In the genomic region with DNA sequence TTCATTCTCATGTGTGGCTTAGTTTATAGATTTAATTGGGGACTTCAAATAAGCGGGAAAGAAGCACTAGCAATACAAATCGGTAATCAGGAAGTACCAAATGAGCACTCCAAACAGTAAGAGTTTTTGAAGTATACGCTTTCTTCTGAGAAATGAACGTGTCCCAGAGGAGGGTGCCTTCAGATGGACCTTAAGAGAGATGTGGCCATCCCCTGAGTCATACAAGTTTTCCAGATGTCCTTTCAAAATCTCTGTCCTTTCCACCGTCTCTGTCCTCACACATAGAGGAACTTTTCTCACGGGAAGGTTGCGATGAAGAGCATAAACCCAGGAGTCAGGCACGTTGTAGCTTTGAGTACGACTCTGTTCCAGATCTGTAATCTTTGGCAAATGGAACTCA, we compare ENCODE assay signal across 8 cellular contexts. TPM values are rescaled to one million over a fixed set of nuclear protein-coding genes. Genes with fewer than 3 reads are reported as not detected.
A peak's percentile ranks its signal among the peaks of the same experiment; 100 is the strongest.
DNase-seq lines count a peak whose midpoint lies in the region; ATAC-seq, FAIRE-seq and TF ChIP-seq lines count a peak whose summit lies in the region.

No MANE protein-coding gene starts in this region.

- H3F3A ChIP-seq in smooth muscle cell (ENCODE audit: low read depth), result no peaks in the 10 kb centered on the region

- WGBS in smooth muscle cell (ENCODE audit: low lambda C conversion rate), result 81% methylated on average over 9 of the region's 9 CpGs

- intact Hi-C loops in endothelial cell of umbilical vein (cut with micrococcal nuclease), result loop anchor here (10.0 kb wide), 1 partner anchor 613 kb away; no protein-coding TSS in a partner anchor

- BruUV-seq in endothelial cell of umbilical vein (replicated peaks; lab: Mats Ljungman, UMichigan), result no TSS peak

- no peaks in the 10 kb centered on the region for H3K9me1 ChIP-seq in endothelial cell of umbilical vein (replicated peaks; ENCODE audit: control insufficient read depth, extremely low read depth, insufficient read depth, low read length)

- CTCF ChIA-PET in endothelial cell of umbilical vein (lab: Charles Lee), result no interaction called here

- no peaks in the 10 kb centered on the region for H3K36me3 ChIP-seq in Peyer's patch
- no peaks in the 10 kb centered on the region for H3K36me3 ChIP-seq in endothelial cell of umbilical vein (ENCODE audit: control insufficient read depth in 2 of 2, extremely low read depth in 1 of 2, insufficient read depth in 2 of 2, low read length in 2 of 2)
- H3K36me3 ChIP-seq in smooth muscle cell (ENCODE audit: low read depth), result no peaks in the 10 kb centered on the region

- FAIRE-seq in endothelial cell of umbilical vein (lab: Jason Lieb, UNC), result no peak

- no peak overlapping the region for H3K4me3 ChIP-seq in Peyer's patch
- no peak overlapping the region for H3K4me3 ChIP-seq in endothelial cell of umbilical vein (replicated peaks in 1 of 3; ENCODE audit: insufficient read depth in 1 of 3, low read depth in 1 of 3, low read length in 3 of 3)
- peak overlapping the region; percentile 70 for H3K4me3 ChIP-seq in smooth muscle cell

- no peak for TF ChIP-seq CTCF in Peyer's patch (IDR thresholded peaks at IDR 0.05)
- no peak for TF ChIP-seq CTCF in endothelial cell of umbilical vein (IDR thresholded peaks at IDR 0.05; ENCODE audit: extremely low read depth in 1 of 2, insufficient read depth in 1 of 2, low read depth in 1 of 2, low read length in 2 of 2)
- TF ChIP-seq CTCF in smooth muscle cell (IDR thresholded peaks at IDR 0.05; ENCODE audit: borderline replicate concordance, insufficient read depth, poor library complexity, severe bottlenecking), result no peak

- POLR2A ChIA-PET in endothelial cell of umbilical vein (lab: Charles Lee), result no interaction called here

- H3K9me3 ChIP-seq in Peyer's patch (no peaks in the 10 kb centered on the region), endothelial cell of umbilical vein (replicated peaks; ENCODE audit: control insufficient read depth, insufficient read depth, low read length) (no peaks in the 10 kb centered on the region), smooth muscle cell (replicated peaks; ENCODE audit: low read depth) (no peaks in the 10 kb centered on the region)

- H3K4me2 ChIP-seq in endothelial cell of umbilical vein (ENCODE audit: insufficient read depth, low read length) (no peak overlapping the region), smooth muscle cell (peak overlapping the region; percentile 84)

- peak; percentile 55 for DNase-seq in NOMO-1 treated with DMSO at 0.1 percent for 48 hours (lab: John Stamatoyannopoulos, UW; ENCODE audit: unreplicated experiment)
- DNase-seq in NOMO-1 treated with dmso at 0.1 percent for 144 hours (lab: John Stamatoyannopoulos, UW; ENCODE audit: unreplicated experiment), result no peak
- no peak for DNase-seq in Peyer's patch
- DNase-seq in endothelial cell of umbilical vein (ENCODE audit: low read depth, low spot score), result no peak
- no peak for DNase-seq in smooth muscle cell (lab: John Stamatoyannopoulos, UW; ENCODE audit: unreplicated experiment)
- no peak for DNase-seq in NCI-H1092 (lab: John Stamatoyannopoulos, UW)
- DNase-seq in NCI-H82 treated with DMSO at 0.1 percent for 48 hours (lab: John Stamatoyannopoulos, UW; ENCODE audit: unreplicated experiment), result no peak

- H3K27ac ChIP-seq in Peyer's patch, result peak overlapping the region in 3 of 4 donors; percentile 98 to 100 (median 99)
- no peak overlapping the region for H3K27ac ChIP-seq in endothelial cell of umbilical vein (ENCODE audit: insufficient read depth, low read depth, low read length)
- peak overlapping the region; percentile 84 for H3K27ac ChIP-seq in smooth muscle cell (ENCODE audit: low read depth)

- H3K9ac ChIP-seq in endothelial cell of umbilical vein (replicated peaks; ENCODE audit: extremely low read depth, insufficient read depth, low read length), result no peak overlapping the region
- H3K9ac ChIP-seq in smooth muscle cell (ENCODE audit: low read depth), result no peak overlapping the region

- H3K4me1 ChIP-seq in Peyer's patch (peaks cover 0 to 20% (median 3%) of the 10 kb centered on the region in 4 donors), endothelial cell of umbilical vein (ENCODE audit: control insufficient read depth, extremely low read depth, insufficient read depth, low read length) (peaks cover 18% of the 10 kb centered on the region), smooth muscle cell (ENCODE audit: low read depth) (peaks cover 55% of the 10 kb centered on the region)

- H3K27me3 ChIP-seq in Peyer's patch (no peaks in the 10 kb centered on the region), endothelial cell of umbilical vein (ENCODE audit: control insufficient read depth in 2 of 2, insufficient read depth in 2 of 2, low read length in 2 of 2) (peaks cover 15 to 20% of the 10 kb centered on the region in 2 experiments), smooth muscle cell (ENCODE audit: low read depth) (no peaks in the 10 kb centered on the region)

- ATAC-seq in GM19395 (IDR thresholded peaks at IDR 0.05; ENCODE audit: unreplicated experiment), result no peak

- H2AFZ ChIP-seq in endothelial cell of umbilical vein (ENCODE audit: low read depth, low read length), result no peak overlapping the region
- no peak overlapping the region for H2AFZ ChIP-seq in smooth muscle cell (ENCODE audit: low read depth)

- H4K20me1 ChIP-seq in endothelial cell of umbilical vein (replicated peaks; ENCODE audit: control insufficient read depth, extremely low read depth, insufficient read depth, low read length), result peaks cover 3% of the 10 kb centered on the region
- peaks cover 27% of the 10 kb centered on the region for H4K20me1 ChIP-seq in smooth muscle cell (ENCODE audit: low read depth)

- dilution Hi-C loops in endothelial cell of umbilical vein (cut with MboI; ENCODE audit: extremely low pct_ligation_motif_present, low sequenced_read_pairs), result no loop called here

- TF ChIP-seq POLR2A in Peyer's patch (IDR thresholded peaks at IDR 0.05) (no peak), endothelial cell of umbilical vein (IDR thresholded peaks at IDR 0.05; ENCODE audit: low read depth, low read length) (no peak)

- peaks cover 30% of the 10 kb centered on the region for H3K79me2 ChIP-seq in endothelial cell of umbilical vein (ENCODE audit: control insufficient read depth, insufficient read depth, low read length)
- H3K79me2 ChIP-seq in smooth muscle cell (ENCODE audit: low read depth), result peaks cover 30% of the 10 kb centered on the region

TF ChIP-seq in endothelial cell of umbilical vein, 7 proteins besides CTCF, POLR2A, EP300 and RAD21:
- TF ChIP-seq EZH2 (IDR thresholded peaks at IDR 0.05; ENCODE audit: borderline replicate concordance, low read depth, low read length, severe bottlenecking) (peak; percentile 54), JUN (IDR thresholded peaks at IDR 0.05; ENCODE audit: borderline replicate concordance, insufficient read depth, insufficient read length, low read depth) (no peak)

RNA-seq across cellular contexts. Expression of a gene that starts 1.7 kb away (rescaled TPM):
- total RNA-seq in Peyer's patch, result 10 to 100 TPM; 26.9 to 53.6 (median 38.6) TPM
- 110 and 123 TPM in 2 replicates for total RNA-seq in endothelial cell of umbilical vein
- 33.0 and 40.3 TPM in 2 replicates for polyA plus RNA-seq in endothelial cell of umbilical vein
- 50.0 and 52.2 TPM in 2 replicates for polyA plus RNA-seq in endothelial cell of umbilical vein (2011; cell fraction: cytosol; rRNA removed)
- 45.9 and 52.3 TPM in 2 replicates for polyA plus RNA-seq in endothelial cell of umbilical vein (2011; cell fraction: nucleus; rRNA removed)
- 63.9 and 77.6 TPM in 2 replicates for polyA plus RNA-seq in endothelial cell of umbilical vein (2012)
- polyA minus RNA-seq in endothelial cell of umbilical vein, result 96.1 and 114 TPM in 2 replicates
- polyA minus RNA-seq in endothelial cell of umbilical vein (2011; cell fraction: cytosol; rRNA and poly(A)+ RNA removed), result 154 TPM
- polyA minus RNA-seq in endothelial cell of umbilical vein (2011; cell fraction: nucleus; rRNA and poly(A)+ RNA removed), result 70.3 and 121 TPM in 2 replicates
- 120 and 125 TPM in 2 replicates for total RNA-seq in smooth muscle cell
- 59.7 and 63.8 TPM in 2 replicates for polyA plus RNA-seq in smooth muscle cell
